8 cellular contexts compared by ENCODE assay signal in the genomic region with DNA sequence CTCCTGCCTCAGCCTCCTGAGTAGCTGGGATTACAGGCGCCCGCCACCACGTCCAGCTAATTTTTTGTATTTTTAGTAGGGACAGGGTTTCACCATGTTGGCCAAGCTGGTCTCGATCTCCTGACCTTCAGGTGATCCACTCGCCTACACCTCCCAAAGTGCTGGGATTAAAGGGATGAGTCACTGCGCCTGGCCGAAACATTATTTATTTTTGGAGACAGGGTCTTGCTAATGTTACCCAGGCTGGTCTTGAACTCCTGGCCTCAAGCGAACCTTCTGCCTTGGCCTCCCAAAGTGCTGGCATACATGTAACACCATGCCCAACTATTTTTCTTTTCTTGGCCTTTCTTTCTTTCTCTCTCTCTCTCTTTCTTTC. TPM values are rescaled to one million over a fixed set of nuclear protein-coding genes. Genes with fewer than 3 reads are reported as not detected.
DNase-seq lines count a peak whose midpoint lies in the region; ATAC-seq and TF ChIP-seq lines count a peak whose summit lies in the region.
"Not testable (repeated sequence)": the region's sequence is repeated elsewhere in the genome, so short reads cannot be mapped to it uniquely, and the experiment has no call there.

No MANE protein-coding gene starts in this region.

- H2BK5ac ChIP-seq in H9 (ENCODE audit: insufficient read length, low read length); mesenchymal stem cell (ENCODE audit: low read depth, low read length, poor library complexity, severe bottlenecking): not testable (repeated sequence)

- not testable (repeated sequence) for H3K79me1 ChIP-seq in H9 (ENCODE audit: insufficient read depth, low read depth, low read length, poor library complexity, severe bottlenecking); mesenchymal stem cell (replicated peaks; ENCODE audit: low read length, poor library complexity, severe bottlenecking)

- peaks cover 38% of the 10 kb centered on the region for H3K36me3 ChIP-seq in PC-9 (ENCODE audit: low read depth)
- H3K36me3 ChIP-seq in mesenchymal stem cell (ENCODE audit: control insufficient read depth in 1 of 2, insufficient read depth in 2 of 2, low read depth in 1 of 2, low read length in 2 of 2): peaks cover 22 to 26% of the 10 kb centered on the region in 2 experiments
- peaks cover 14% of the 10 kb centered on the region for H3K36me3 ChIP-seq in skeletal muscle satellite cell (ENCODE audit: insufficient read depth, low read length)

- H2BK20ac ChIP-seq in H9 (ENCODE audit: low read depth, low read length, poor library complexity, severe bottlenecking): not testable (repeated sequence)

- H4K91ac ChIP-seq in H9 (ENCODE audit: insufficient read length, low read depth, low read length); mesenchymal stem cell (ENCODE audit: low read length): not testable (repeated sequence)

- not testable (repeated sequence) for H3K23ac ChIP-seq in H9 (ENCODE audit: insufficient read length, low read depth, low read length)
- peak overlapping the region in 1 of 2 experiments; percentile 46 for H3K23ac ChIP-seq in mesenchymal stem cell (ENCODE audit: low read length in 2 of 2)

- not testable (repeated sequence) for H3K56ac ChIP-seq in H9 (ENCODE audit: insufficient read length, low read depth, low read length)

- H3K27ac ChIP-seq in H9 (ENCODE audit: insufficient read length, low read depth, low read length) (peak overlapping the region; percentile 77), PC-9 (peak overlapping the region; percentile 76), mesenchymal stem cell (ENCODE audit: low read length, poor library complexity, severe bottlenecking) (peak overlapping the region; percentile 24)

- H3F3A ChIP-seq in PC-9 (ENCODE audit: insufficient read depth, low read depth): peaks cover 53% of the 10 kb centered on the region; the same call in 1 of the 2 replicates

- H3K4me2 ChIP-seq in H9 (ENCODE audit: insufficient read depth, insufficient read length, low read length) (peak overlapping the region; percentile 92), PC-9 (peak overlapping the region; percentile 99), mesenchymal stem cell (ENCODE audit: low read length, poor library complexity, severe bottlenecking) (peak overlapping the region; percentile 92), skeletal muscle satellite cell (ENCODE audit: low read length) (peak overlapping the region; percentile 92)

- ATAC-seq in activated T-cell treated with anti-CD3 and anti-CD28 coated beads, Interleukin-2, amount 50 U/mL, for 4 hours: not testable (repeated sequence)

- H3K14ac ChIP-seq in H9 (ENCODE audit: insufficient read depth, low read length); mesenchymal stem cell (ENCODE audit: low read length in 2 of 2): not testable (repeated sequence)

- H3K4me1 Mint-ChIP-seq in H9: peaks cover 48 to 61% of the 10 kb centered on the region in 2 experiments
- peaks cover 60% of the 10 kb centered on the region for H3K4me1 Mint-ChIP-seq in activated T-cell treated with anti-CD3 and anti-CD28 coated beads, Interleukin-2, amount 50 U/mL, for 4 hours (ENCODE audit: low read depth)
- H3K4me1 Mint-ChIP-seq in brain: peaks cover 44% of the 10 kb centered on the region

- H3K36me3 Mint-ChIP-seq in H9 (ENCODE audit: insufficient read depth in 1 of 3, low read depth in 3 of 3) (peaks cover 25 to 29% (median 26%) of the 10 kb centered on the region in 3 experiments), brain (peaks cover 30% of the 10 kb centered on the region)
- H3K36me3 Mint-ChIP-seq in activated T-cell treated with anti-CD3 and anti-CD28 coated beads, Interleukin-2, amount 50 U/mL, for 4 hours (ENCODE audit: insufficient read depth): not testable (repeated sequence)

- H3T11ph ChIP-seq in H9 (ENCODE audit: low read length): not testable (repeated sequence)

- not testable (repeated sequence) for DNase-seq in AG10803 (ENCODE audit: low read depth); H9; PC-9; activated T-cell treated with anti-CD3 and anti-CD28 coated beads, Interleukin-2, amount 50 U/mL, for 4 hours; fibroblast of villous mesenchyme (ENCODE audit: low read depth); mesenchymal stem cell

- not testable (repeated sequence) for H2BK15ac ChIP-seq in H9 (ENCODE audit: low read depth, low read length); mesenchymal stem cell (ENCODE audit: low read depth, poor library complexity, severe bottlenecking)

- not testable (repeated sequence) for H4K8ac ChIP-seq in H9 (replicated peaks; ENCODE audit: insufficient read length, low read depth, low read length); mesenchymal stem cell (ENCODE audit: low read length)

- H3K9me3 ChIP-seq in H9 (ENCODE audit: control insufficient read depth, low read depth, low read length); PC-9 (ENCODE audit: insufficient read depth, low read depth); mesenchymal stem cell (ENCODE audit: control insufficient read depth, low read length); skeletal muscle satellite cell (replicated peaks; ENCODE audit: low read length): not testable (repeated sequence)

- H3K4me3 ChIP-seq in AG10803 (ENCODE audit: low read length) (peak overlapping the region; percentile 92), PC-9 (peak overlapping the region; percentile 98), fibroblast of villous mesenchyme (ENCODE audit: low read depth, low read length) (peak overlapping the region; percentile 92), mesenchymal stem cell (ENCODE audit: insufficient read depth in 1 of 2, low read depth in 1 of 2, low read length in 2 of 2) (peak overlapping the region in 1 of 2 experiments; percentile 88), skeletal muscle satellite cell (ENCODE audit: low read length) (peak overlapping the region; percentile 93)

- TF ChIP-seq CTCF in AG10803 (conservative IDR thresholded peaks at IDR 0.05; ENCODE audit: low read length); H9 (conservative IDR thresholded peaks at IDR 0.05); PC-9 (conservative IDR thresholded peaks at IDR 0.05); brain (conservative IDR thresholded peaks at IDR 0.05); fibroblast of villous mesenchyme (IDR thresholded peaks at IDR 0.05; ENCODE audit: insufficient read depth, low read depth, low read length): not testable (repeated sequence)

- H3K4me1 ChIP-seq in H9 (ENCODE audit: insufficient read depth, low read length) (peaks cover 18% of the 10 kb centered on the region; the same call in 1 of the 2 replicates), PC-9 (replicated peaks; ENCODE audit: insufficient read depth) (peaks cover 53% of the 10 kb centered on the region), mesenchymal stem cell (ENCODE audit: control insufficient read depth, insufficient read depth, low read depth, low read length) (peaks cover 37% of the 10 kb centered on the region), skeletal muscle satellite cell (ENCODE audit: control insufficient read depth, insufficient read depth, low read length) (peaks cover 30% of the 10 kb centered on the region)

- CTCF ChIA-PET in PC-9 (lab: Charles Lee): interaction anchor here (0.6 kb wide), 2 partner anchors 12 to 47 kb away, joined by 3 read pairs; no protein-coding TSS in a partner anchor

- H3K79me2 ChIP-seq in H9 (ENCODE audit: insufficient read depth, low read length) (peaks cover 72% of the 10 kb centered on the region), PC-9 (ENCODE audit: low read depth) (peaks cover 84% of the 10 kb centered on the region)

- not testable (repeated sequence) for H2AK5ac ChIP-seq in H9 (ENCODE audit: insufficient read length, low read length)
- peak overlapping the region; percentile 13 for H2AK5ac ChIP-seq in mesenchymal stem cell (ENCODE audit: low read length, severe bottlenecking)

- H3K27ac Mint-ChIP-seq in H9 (peak overlapping the region; percentile 92 to 98 (median 97); a peak in 6 of 7 replicates), brain (peak overlapping the region in 1 of 5 experiments; percentile 66)

- H2AFZ ChIP-seq in H9 (ENCODE audit: low read length); PC-9; mesenchymal stem cell (ENCODE audit: low read depth, low read length): not testable (repeated sequence)

- not testable (repeated sequence) for H3K4ac ChIP-seq in H9 (ENCODE audit: low read depth, low read length); mesenchymal stem cell (ENCODE audit: low read depth in 1 of 2, low read length in 2 of 2)

- H2BK12ac ChIP-seq in H9 (ENCODE audit: insufficient read length, low read depth, low read length): not testable (repeated sequence)
- H2BK12ac ChIP-seq in mesenchymal stem cell (ENCODE audit: low read length in 2 of 2): peak overlapping the region in 1 of 2 experiments; percentile 71

- POLR2A ChIA-PET in PC-9 (lab: Charles Lee; ENCODE audit: unreplicated experiment): not testable (repeated sequence)

- not testable (repeated sequence) for H3K9ac ChIP-seq in H9 (ENCODE audit: extremely low read depth, insufficient read length, low read length); mesenchymal stem cell (ENCODE audit: low read length); skeletal muscle satellite cell (ENCODE audit: low read depth, low read length)

- not testable (repeated sequence) for H3K9me2 ChIP-seq in PC-9 (ENCODE audit: insufficient read depth)

- H3K9me3 Mint-ChIP-seq in H9; activated T-cell treated with anti-CD3 and anti-CD28 coated beads, Interleukin-2, amount 50 U/mL, for 4 hours; brain: not testable (repeated sequence)

- not testable (repeated sequence) for H4K20me1 ChIP-seq in H9 (ENCODE audit: control insufficient read depth, insufficient read depth, insufficient read length)
- H4K20me1 ChIP-seq in PC-9 (ENCODE audit: insufficient read depth): peaks cover 72% of the 10 kb centered on the region

- H3K27me3 Mint-ChIP-seq in H9 (ENCODE audit: low read depth); activated T-cell treated with anti-CD3 and anti-CD28 coated beads, Interleukin-2, amount 50 U/mL, for 4 hours (ENCODE audit: low read depth); brain: not testable (repeated sequence)

- no CpG with 5 or more reads among the region's 8 CpGs for WGBS in H9 (ENCODE audit: extremely low coverage, insufficient read length, low lambda C conversion rate)
- 62% methylated on average over 8 of the region's 8 CpGs for WGBS in mesenchymal stem cell

- H4K5ac ChIP-seq in H9 (ENCODE audit: insufficient read length, low read depth, low read length): not testable (repeated sequence)

- BruUV-seq in PC-9 (replicated peaks; lab: Mats Ljungman, UMichigan): not testable (repeated sequence)

- H2BK120ac ChIP-seq in H9 (ENCODE audit: low read depth, low read length, poor library complexity, severe bottlenecking); mesenchymal stem cell (ENCODE audit: low read depth, low read length): not testable (repeated sequence)

- not testable (repeated sequence) for H3K18ac ChIP-seq in H9 (ENCODE audit: insufficient read length, low read depth, low read length); mesenchymal stem cell (ENCODE audit: low read depth in 1 of 2, low read length in 2 of 2)

- peak overlapping the region; percentile 92 to 96 for H3K4me3 Mint-ChIP-seq in H9
- H3K4me3 Mint-ChIP-seq in activated T-cell treated with anti-CD3 and anti-CD28 coated beads, Interleukin-2, amount 50 U/mL, for 4 hours: peak overlapping the region; percentile 49
- peak overlapping the region in 4 of 5 experiments; percentile 26 to 92 (median 80) for H3K4me3 Mint-ChIP-seq in brain

- peaks cover 14% of the 10 kb centered on the region for H3K23me2 ChIP-seq in H9 (ENCODE audit: insufficient read length, low read depth, low read length, poor library complexity, severe bottlenecking)

- intact Hi-C loops in PC-9 (cut with micrococcal nuclease; ENCODE audit: unreplicated experiment): loop anchor here (2.0 kb wide), 1 partner anchor 14 kb away; no protein-coding TSS in a partner anchor

- H3K27me3 ChIP-seq in H9 (ENCODE audit: insufficient read depth, low read length); PC-9 (ENCODE audit: insufficient read depth, low read depth); mesenchymal stem cell (ENCODE audit: control insufficient read depth in 1 of 2, insufficient read depth in 1 of 2, low read length in 2 of 2); skeletal muscle satellite cell (ENCODE audit: control insufficient read depth, insufficient read depth, low read length): not testable (repeated sequence)

RNA-seq across cellular contexts. Expression of gene TKT, which starts 2.9 kb away (rescaled TPM):
- total RNA-seq in H9 (2021) (650 and 676 TPM in 2 replicates), PC-9 (2021) (1,726 and 2,016 TPM in 2 replicates), fibroblast of villous mesenchyme (483 and 591 TPM in 2 replicates)
- 100 to 1,000 TPM; 287 to 334 (median 331) TPM for total RNA-seq in activated T-cell treated with anti-CD3 and anti-CD28 coated beads, Interleukin-2, amount 50 U/mL, for 4 hours
- 199 TPM for polyA plus RNA-seq in brain (ENCODE audit: insufficient read depth, low read depth, low replicate concordance)
- polyA plus RNA-seq in mesenchymal stem cell (2013, experiment 1 of 2): 359 TPM
- polyA plus RNA-seq in mesenchymal stem cell (2013, experiment 2 of 2): 363 TPM
- 238 and 420 TPM in 2 replicates for total RNA-seq in skeletal muscle satellite cell (2012; rRNA removed)

Comparison
In these comparisons a context has a peak if more than half of its experiments do, and no peak if none do; other contexts are left out.
1. H3K27ac ChIP-seq: peak in every context shown above with its lines; median percentile 77 in H9; 76 in PC-9; 24 in mesenchymal stem cell.